8 cellular contexts compared by ENCODE assay signal in genomic region chr13:97855570-97855970, GRCh38.
DNase-seq lines count a peak whose midpoint lies in the region; ATAC-seq and TF ChIP-seq lines count a peak whose summit lies in the region.

No MANE protein-coding gene starts in this region.

- H3K27ac Mint-ChIP-seq in stimulated activated effector memory CD8-positive, alpha-beta T cell treated with anti-CD3 and anti-CD28 coated beads, Interleukin-12 subunit alpha, Interleukin-12 subunit beta, amount 100 ng/mL, for 72 hours = no peak overlapping the region

- H3K27me3 ChIP-seq in dorsolateral prefrontal cortex = peaks cover 0 to 6% (median 0%) of the 10 kb centered on the region in 45 donors
- no peaks in the 10 kb centered on the region for H3K27me3 ChIP-seq in lung (ENCODE audit: control insufficient read depth, insufficient read depth)

- H3K4me1 ChIP-seq in lung (ENCODE audit: control insufficient read depth in 2 of 2, insufficient read depth in 2 of 2, low read length in 2 of 2) = peaks cover 0 to 1% of the 10 kb centered on the region in 2 donors

- no peaks in the 10 kb centered on the region for H3K36me3 Mint-ChIP-seq in stimulated activated effector memory CD8-positive, alpha-beta T cell treated with anti-CD3 and anti-CD28 coated beads, Interleukin-12 subunit alpha, Interleukin-12 subunit beta, amount 100 ng/mL, for 72 hours

- WGBS in lung, 2 donors = 11 to 20% methylated on average over 8 of the region's 8 CpGs

- H3K9me3 ChIP-seq in lung (ENCODE audit: control insufficient read depth in 2 of 2, insufficient read depth in 1 of 2, low read length in 1 of 2) = no peaks in the 10 kb centered on the region

- intact Hi-C loops in dorsolateral prefrontal cortex (cut with DNase I) = loop anchor here (2.0 to 10.0 kb wide), 5 partner anchors 121 to 817 kb away; no protein-coding TSS in a partner anchor

- H3K27ac ChIP-seq in dorsolateral prefrontal cortex = peak overlapping the region in 3 of 59 donors; percentile 24 to 38 (median 29)
- no peak overlapping the region for H3K27ac ChIP-seq in lung (ENCODE audit: low read depth in 1 of 2, low read length in 1 of 2)

- H3K36me3 ChIP-seq in lung (ENCODE audit: control insufficient read depth in 2 of 2, insufficient read depth in 2 of 2, low read length in 2 of 2) = no peaks in the 10 kb centered on the region

- no peak overlapping the region for H3K4me3 Mint-ChIP-seq in stimulated activated effector memory CD8-positive, alpha-beta T cell treated with anti-CD3 and anti-CD28 coated beads, Interleukin-12 subunit alpha, Interleukin-12 subunit beta, amount 100 ng/mL, for 72 hours

- no peaks in the 10 kb centered on the region for H3K9me3 Mint-ChIP-seq in stimulated activated effector memory CD8-positive, alpha-beta T cell treated with anti-CD3 and anti-CD28 coated beads, Interleukin-12 subunit alpha, Interleukin-12 subunit beta, amount 100 ng/mL, for 72 hours

- peak; percentile 86 for TF ChIP-seq CTCF in GM13976 (IDR thresholded peaks at IDR 0.05; ENCODE audit: borderline replicate concordance, control extremely low read depth, extremely low read depth, insufficient read depth, missing control alignments)
- TF ChIP-seq CTCF in dorsolateral prefrontal cortex (IDR thresholded peaks at IDR 0.05 in 54 of 56, conservative IDR thresholded peaks at IDR 0.05 in 2 of 56; ENCODE audit: low read depth in 1 of 56, partially characterized antibody in 56 of 56) = peak; percentile 80 to 95 (median 88)
- peak; percentile 70 for TF ChIP-seq CTCF in lung (IDR thresholded peaks at IDR 0.05; ENCODE audit: control extremely low read depth, extremely low read depth)

- H3K4me1 Mint-ChIP-seq in stimulated activated effector memory CD8-positive, alpha-beta T cell treated with anti-CD3 and anti-CD28 coated beads, Interleukin-12 subunit alpha, Interleukin-12 subunit beta, amount 100 ng/mL, for 72 hours = no peaks in the 10 kb centered on the region

- DNase-seq in CD1c-positive myeloid dendritic cell (ENCODE audit: extremely low spot score) = peak; percentile 46
- DNase-seq in GM13976 (ENCODE audit: low spot score) = peak; percentile 47
- peak; percentile 65 for DNase-seq in M059J (ENCODE audit: low read depth)
- peak; percentile 49 for DNase-seq in RPMI8226
- peak in 5 of 10 donors; percentile 20 to 51 (median 41) for DNase-seq in dorsolateral prefrontal cortex
- DNase-seq in lung (ENCODE audit: low spot score) = no peak
- DNase-seq in stimulated activated effector memory CD8-positive, alpha-beta T cell treated with anti-CD3 and anti-CD28 coated beads, Interleukin-12 subunit alpha, Interleukin-12 subunit beta, amount 100 ng/mL, for 72 hours (ENCODE audit: low spot score in 2 of 2) = no peak

- in situ Hi-C loops in GM13976 (cut with MboI; ENCODE audit: low sequenced_read_pairs, unreplicated experiment) = no loop called here

- H3K4me3 ChIP-seq in dorsolateral prefrontal cortex (peak overlapping the region in 9 of 59 donors; percentile 3 to 33 (median 21)), lung (no peak overlapping the region)

- ATAC-seq in lung (ENCODE audit: insufficient read depth, low FRiP score) (peak; percentile 67), HG03039 (IDR thresholded peaks at IDR 0.05; ENCODE audit: unreplicated experiment) (no peak)
- ATAC-seq in stimulated activated effector memory CD8-positive, alpha-beta T cell treated with anti-CD3 and anti-CD28 coated beads, Interleukin-12 subunit alpha, Interleukin-12 subunit beta, amount 100 ng/mL, for 72 hours = no peak

Comparison
In these comparisons a context has a peak if more than half of its experiments do, and no peak if none do; other contexts are left out.
1. DNase-seq: peak in CD1c-positive myeloid dendritic cell (single experiment), GM13976 (single experiment), M059J (single experiment) and RPMI8226 (single experiment); none in lung (single experiment) and stimulated activated effector memory CD8-positive, alpha-beta T cell treated with anti-CD3 and anti-CD28 coated beads, Interleukin-12 subunit alpha, Interleukin-12 subunit beta, amount 100 ng/mL, for 72 hours (0 of 2).
2. Peak in every context shown above with its lines, with median percentiles within 50 percentile points of each other: CTCF ChIP-seq.